8 cellular contexts compared by ENCODE assay signal in the genomic region with DNA sequence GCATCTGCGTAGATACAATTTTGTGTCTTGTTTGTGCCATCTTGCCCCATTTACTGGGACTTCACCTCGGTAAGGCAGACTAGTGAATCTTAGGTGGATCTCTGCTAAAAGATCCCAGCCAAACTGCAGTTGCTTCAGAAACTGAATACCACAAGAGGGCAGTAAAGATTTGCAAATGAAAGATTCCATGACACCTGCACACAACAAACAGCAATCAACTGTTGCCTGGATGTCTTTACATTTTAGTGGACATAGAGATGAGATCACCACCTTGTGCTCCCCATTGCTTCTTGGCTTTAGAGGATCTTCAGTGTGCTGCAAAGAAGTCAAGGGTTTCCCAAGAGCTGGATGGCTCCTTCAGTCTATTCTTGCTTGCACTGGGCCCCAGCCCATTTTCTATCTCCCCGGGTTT.
DNase-seq lines count a peak whose midpoint lies in the region; ATAC-seq, FAIRE-seq and TF ChIP-seq lines count a peak whose summit lies in the region.

No MANE protein-coding gene starts in this region.

- no peak overlapping the region for H3K4me3 Mint-ChIP-seq in Caco-2 (ENCODE audit: unreplicated experiment)
- H3K4me3 Mint-ChIP-seq in neural progenitor cell, result no peak overlapping the region

- H3K4me3 ChIP-seq in Caco-2 (ENCODE audit: low read depth, low read length) (no peak overlapping the region), neural progenitor cell (no peak overlapping the region)

- no peak for ATAC-seq in GM18511 (IDR thresholded peaks at IDR 0.05; ENCODE audit: unreplicated experiment)

- no peaks in the 10 kb centered on the region for H3F3A ChIP-seq in neural progenitor cell (ENCODE audit: low read depth)

- DNase-seq in Caco-2, result peak; percentile 35 to 67
- peak; percentile 65 for DNase-seq in H4 (ENCODE audit: low spot score)
- DNase-seq in NCI-H2081 (lab: John Stamatoyannopoulos, UW), result peak; percentile 82 to 88
- peak; percentile 60 for DNase-seq in fibroblast of the conjunctiva (ENCODE audit: low read depth)
- peak; percentile 82 for DNase-seq in neural progenitor cell (ENCODE audit: low spot score)
- no peak for DNase-seq in stimulated activated CD4-positive, alpha-beta T cell treated with anti-CD3 and anti-CD28 coated beads, Interleukin-2, amount 100 ng/mL, for 48 hours

- peak overlapping the region; percentile 47 for H3K4me2 ChIP-seq in neural progenitor cell

- no peaks in the 10 kb centered on the region for H3K4me1 Mint-ChIP-seq in Caco-2 (ENCODE audit: low read depth, unreplicated experiment)
- peaks cover 60% of the 10 kb centered on the region for H3K4me1 Mint-ChIP-seq in neural progenitor cell

- BruUV-seq in Caco-2 (replicated peaks; lab: Mats Ljungman, UMichigan), result no TSS peak

- TF ChIP-seq CTCF in Caco-2 (IDR thresholded peaks at IDR 0.05; ENCODE audit: insufficient read depth in 1 of 2, low read depth in 1 of 2, low read length in 1 of 2, severe bottlenecking in 1 of 2, unreplicated experiment in 1 of 2), result peak; percentile 35 to 72
- peak; percentile 90 for TF ChIP-seq CTCF in neural progenitor cell (IDR thresholded peaks at IDR 0.05)

- FAIRE-seq in TTC549 (lab: Jason Lieb, UNC), result peak; percentile 41

- H3K27me3 ChIP-seq in Caco-2 (replicated peaks; ENCODE audit: control insufficient read depth, insufficient read depth, low read length) (no peaks in the 10 kb centered on the region), neural progenitor cell (no peaks in the 10 kb centered on the region)

- H3K9me3 Mint-ChIP-seq in Caco-2 (ENCODE audit: unreplicated experiment) (no peaks in the 10 kb centered on the region), neural progenitor cell (no peaks in the 10 kb centered on the region)

- H3K4me1 ChIP-seq in Caco-2 (peaks cover 10% of the 10 kb centered on the region; the same call in 1 of the 2 replicates), neural progenitor cell (peaks cover 20% of the 10 kb centered on the region)

- intact Hi-C loops in Caco-2 (cut with micrococcal nuclease; ENCODE audit: unreplicated experiment), result loop anchor here (1.0 to 10.0 kb wide), 5 partner anchors 185 to 443 kb away; no protein-coding TSS in a partner anchor

- POLR2A ChIA-PET in Caco-2 (lab: Charles Lee), result no interaction called here

- CTCF ChIA-PET in Caco-2 (lab: Charles Lee), result interaction anchor here (0.6 to 0.7 kb wide), 2 partner anchors 12 to 273 kb away, joined by 3 to 4 read pairs; no protein-coding TSS in a partner anchor

- no peaks in the 10 kb centered on the region for H3K9me3 ChIP-seq in Caco-2
- no peaks in the 10 kb centered on the region for H3K9me3 ChIP-seq in neural progenitor cell (ENCODE audit: low read depth)

- H4K20me1 ChIP-seq in neural progenitor cell (ENCODE audit: low read depth), result no peaks in the 10 kb centered on the region

- no peaks in the 10 kb centered on the region for H3K79me2 ChIP-seq in neural progenitor cell (ENCODE audit: low read depth)

- H3K36me3 Mint-ChIP-seq in Caco-2 (ENCODE audit: insufficient read depth, unreplicated experiment) (no peaks in the 10 kb centered on the region), neural progenitor cell (no peaks in the 10 kb centered on the region)

- H3K27me3 Mint-ChIP-seq in Caco-2 (ENCODE audit: insufficient read depth, unreplicated experiment), result no peaks in the 10 kb centered on the region
- peaks cover 12% of the 10 kb centered on the region for H3K27me3 Mint-ChIP-seq in neural progenitor cell (ENCODE audit: insufficient read depth, low read depth)

- H2AFZ ChIP-seq in neural progenitor cell (replicated peaks), result peak overlapping the region; percentile 85

- H3K36me3 ChIP-seq in Caco-2 (ENCODE audit: control insufficient read depth, insufficient read depth, low read length) (no peaks in the 10 kb centered on the region), neural progenitor cell (no peaks in the 10 kb centered on the region)

- H3K27ac ChIP-seq in neural progenitor cell, result no peak overlapping the region

- H3K27ac Mint-ChIP-seq in Caco-2 (ENCODE audit: unreplicated experiment), result no peak overlapping the region
- H3K27ac Mint-ChIP-seq in neural progenitor cell, result peak overlapping the region; percentile 6

- no peak overlapping the region for H3K9ac ChIP-seq in neural progenitor cell

Comparison
In these comparisons a context has a peak if more than half of its experiments do, and no peak if none do; other contexts are left out.
1. DNase-seq: peak in Caco-2 (2 of 2), H4 (single experiment), NCI-H2081 (2 of 2), fibroblast of the conjunctiva (single experiment) and neural progenitor cell (single experiment); none in stimulated activated CD4-positive, alpha-beta T cell treated with anti-CD3 and anti-CD28 coated beads, Interleukin-2, amount 100 ng/mL, for 48 hours (0 of 2).